Comparison of ENCODE assay signal across 16 cellular contexts in genomic region chr1:61171915-61172485, GRCh38.
DNase-seq lines count a peak whose midpoint lies in the region; ATAC-seq and TF ChIP-seq lines count a peak whose summit lies in the region.
"Had no signal": no experiment of that assay in that cellular context is flagged by ENCODE, and none has a peak within 500 bp of the region (broad histone marks: within the 10 kb centered on the region; RNA-seq: fewer than 3 reads in every experiment).

No MANE protein-coding gene starts in this region.

- no peaks in the 10 kb centered on the region for H3K27me3 ChIP-seq in stomach
- H3K27me3 ChIP-seq: pancreas had no signal

- TF ChIP-seq CTCF in AG10803 (conservative IDR thresholded peaks at IDR 0.05; ENCODE audit: low read length), result no peak
- no peak for TF ChIP-seq CTCF in fibroblast of the aortic adventitia (IDR thresholded peaks at IDR 0.05; ENCODE audit: insufficient read depth, low read length)
- TF ChIP-seq CTCF in stomach (IDR thresholded peaks at IDR 0.05), result no peak

- peaks cover 25 to 93% (median 60%) of the 10 kb centered on the region in 4 donors for H3K4me1 ChIP-seq in stomach

- intact Hi-C loops in stomach (cut with DNase I; ENCODE audit: low total_unique reads), result no loop called here

- H3K36me3 ChIP-seq in stomach, result no peaks in the 10 kb centered on the region
- H3K36me3 ChIP-seq: pancreas had no signal

- TF ChIP-seq EP300 in stomach (IDR thresholded peaks at IDR 0.05), result no peak

- WGBS in stomach, 5 donors, result 40 to 54% (median 51%) methylated on average over 4 of the region's 4 CpGs

- peak; percentile 12 for DNase-seq in AG10803 (ENCODE audit: low read depth)
- DNase-seq in fibroblast of the aortic adventitia (ENCODE audit: low read depth), result peak; percentile 26
- no peak for DNase-seq in stomach
- DNase-seq in islet precursor cell, result no peak
- no peak for DNase-seq in NCI-H1048 (lab: John Stamatoyannopoulos, UW)
- DNase-seq: activated CD4-positive, alpha-beta T cell treated with anti-CD3 and anti-CD28 coated beads, Interleukin-2, amount 10 ng/mL, durations not matched to agents 24 days and 14 days; NCI-H1105; NCI-H524 treated with DMSO at 0.1 percent for 48 hours; pancreas; stimulated activated CD4-positive, alpha-beta T cell treated with anti-CD3 and anti-CD28 coated beads, Interleukin-2, amount 100 ng/mL, for 48 hours; stimulated activated naive CD8-positive, alpha-beta T cell treated with anti-CD3 and anti-CD28 coated beads, Interleukin-15, amount 100 ng/mL, for 72 hours; T-helper 1 cell had no signal

- no peak overlapping the region for H3K4me3 ChIP-seq in AG10803 (ENCODE audit: low read length)
- H3K4me3 ChIP-seq in fibroblast of the aortic adventitia (ENCODE audit: low read depth, low read length), result no peak overlapping the region
- no peak overlapping the region for H3K4me3 ChIP-seq in stomach
- H3K4me3 ChIP-seq: pancreas had no signal

- H3K9me3 ChIP-seq in stomach, result no peaks in the 10 kb centered on the region
- H3K9me3 ChIP-seq: pancreas had no signal

- ATAC-seq in SK-N-SH treated with all-trans-retinoic acid at 6 μM for 48 hours (no peak; the same call in 2 of the 3 replicates), HG03442 (IDR thresholded peaks at IDR 0.05; ENCODE audit: unreplicated experiment) (no peak), GM21447 (IDR thresholded peaks at IDR 0.05; ENCODE audit: unreplicated experiment) (no peak)
- ATAC-seq: pancreas; stimulated activated naive CD8-positive, alpha-beta T cell treated with anti-CD3 and anti-CD28 coated beads, Interleukin-15, amount 100 ng/mL, for 72 hours had no signal

- H3K27ac ChIP-seq in stomach, result peak overlapping the region in 3 of 5 donors; percentile 62 to 74 (median 73)
- H3K27ac ChIP-seq: KMS-11 had no signal

- TF ChIP-seq POLR2A in stomach (IDR thresholded peaks at IDR 0.05), result no peak

TF ChIP-seq in SK-N-SH treated with all-trans-retinoic acid at 6 μM for 48 hours, 23 proteins besides CTCF, POLR2A, EP300 and RAD21:
- TF ChIP-seq ISL1 (CRISPR knock-in tag; IDR thresholded peaks at IDR 0.05) (peak; percentile 26; the same call in 1 of the 2 replicates), OSR1 (CRISPR knock-in tag; IDR thresholded peaks at IDR 0.05) (no peak), ZFP3 (CRISPR knock-in tag; IDR thresholded peaks at IDR 0.05) (no peak), RARB (CRISPR knock-in tag; IDR thresholded peaks at IDR 0.05) (no peak)
- TF ChIP-seq, protein P1, sequence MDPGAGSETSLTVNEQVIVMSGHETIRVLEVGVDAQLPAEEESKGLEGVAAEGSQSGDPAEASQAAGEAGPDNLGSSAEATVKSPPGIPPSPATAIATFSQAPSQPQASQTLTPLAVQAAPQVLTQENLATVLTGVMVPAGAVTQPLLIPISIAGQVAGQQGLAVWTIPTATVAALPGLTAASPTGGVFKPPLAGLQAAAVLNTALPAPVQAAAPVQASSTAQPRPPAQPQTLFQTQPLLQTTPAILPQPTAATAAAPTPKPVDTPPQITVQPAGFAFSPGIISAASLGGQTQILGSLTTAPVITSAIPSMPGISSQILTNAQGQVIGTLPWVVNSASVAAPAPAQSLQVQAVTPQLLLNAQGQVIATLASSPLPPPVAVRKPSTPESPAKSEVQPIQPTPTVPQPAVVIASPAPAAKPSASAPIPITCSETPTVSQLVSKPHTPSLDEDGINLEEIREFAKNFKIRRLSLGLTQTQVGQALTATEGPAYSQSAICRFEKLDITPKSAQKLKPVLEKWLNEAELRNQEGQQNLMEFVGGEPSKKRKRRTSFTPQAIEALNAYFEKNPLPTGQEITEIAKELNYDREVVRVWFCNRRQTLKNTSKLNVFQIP (CRISPR knock-in tag; IDR thresholded peaks at IDR 0.05; ENCODE audit: borderline replicate concordance, low read depth), result no peak

Comparison
In these comparisons a context has a peak if more than half of its experiments do, and no peak if none do; other contexts are left out.
1. DNase-seq: peak in AG10803 (single experiment) and fibroblast of the aortic adventitia (single experiment); none in stomach (single experiment), islet precursor cell (single experiment) and NCI-H1048 (single experiment).